ENCODE assay signal across 8 cellular contexts in genomic region chr12:53674977-53675700, GRCh38. TPM values are rescaled to one million over a fixed set of nuclear protein-coding genes. Genes with fewer than 3 reads are reported as not detected.
DNase-seq lines count a peak whose midpoint lies in the region; ATAC-seq, FAIRE-seq and TF ChIP-seq lines count a peak whose summit lies in the region.

No MANE protein-coding gene starts in this region.

- no peaks in the 10 kb centered on the region for H3K9me3 ChIP-seq in GM12878 (replicated peaks; ENCODE audit: control insufficient read depth, insufficient read depth, low read length)
- H3K9me3 ChIP-seq in vagina, result no peaks in the 10 kb centered on the region

- H3K36me3 ChIP-seq in GM12878 (ENCODE audit: control insufficient read depth in 2 of 2, insufficient read depth in 2 of 2, low read length in 1 of 2) (peaks cover 1 to 11% of the 10 kb centered on the region in 2 experiments; a peak in 2 of 4 replicates), vagina (peaks cover 0 to 27% of the 10 kb centered on the region in 2 donors)

- ATAC-seq in GM12878 (no peak), memory B cell (ENCODE audit: low read depth) (no peak), GM18502 (IDR thresholded peaks at IDR 0.05; ENCODE audit: poor library complexity, unreplicated experiment) (no peak)

- TF ChIP-seq CTCF in GM12878 (IDR thresholded peaks at IDR 0.05 in 2 of 3, conservative IDR thresholded peaks at IDR 0.05 in 1 of 3; ENCODE audit: control insufficient read depth in 2 of 3, extremely low read depth in 1 of 3, insufficient read depth in 1 of 3, low read depth in 3 of 3, low read length in 3 of 3), result no peak
- TF ChIP-seq CTCF in vagina (IDR thresholded peaks at IDR 0.05), result no peak

- peak overlapping the region; percentile 82 for H2AFZ ChIP-seq in GM12878 (ENCODE audit: control insufficient read depth, low read depth, low read length)

- no peak for TF ChIP-seq EP300 in GM12878 (IDR thresholded peaks at IDR 0.05; ENCODE audit: borderline replicate concordance in 1 of 2, control insufficient read depth in 1 of 2, low read depth in 2 of 2, low read length in 2 of 2)

- no peaks in the 10 kb centered on the region for H3K9me3 Mint-ChIP-seq in memory B cell

- peak overlapping the region; percentile 94 for H3K9ac ChIP-seq in GM12878 (ENCODE audit: control insufficient read depth, insufficient read depth, low read length)

- peak; percentile 10 for DNase-seq in stimulated activated CD4-positive, alpha-beta T cell treated with anti-CD3 and anti-CD28 coated beads, Interleukin-12 subunit alpha, Interleukin-12 subunit beta, amount 100 ng/mL, for 4 hours
- no peak for DNase-seq in stimulated activated CD4-positive, alpha-beta T cell treated with anti-CD3 and anti-CD28 coated beads, Interleukin-2, amount 100 ng/mL, for 24 hours
- DNase-seq in GM12878 (ENCODE audit: low read depth, low spot score) (no peak), memory B cell (ENCODE audit: low spot score in 2 of 2) (no peak), vagina (ENCODE audit: extremely low spot score in 2 of 2) (no peak), NCI-H1694 treated with DMSO at 0.1 percent for 48 hours (lab: John Stamatoyannopoulos, UW) (no peak), A172 (ENCODE audit: low spot score) (no peak)

- H3K4me1 ChIP-seq in GM12878 (ENCODE audit: control insufficient read depth, insufficient read depth, low read length) (peaks cover 7% of the 10 kb centered on the region), vagina (peaks cover 43% of the 10 kb centered on the region)

- H3K4me1 Mint-ChIP-seq in memory B cell, result peaks cover 11% of the 10 kb centered on the region

- peaks cover 28% of the 10 kb centered on the region for H3K79me2 ChIP-seq in GM12878 (ENCODE audit: control insufficient read depth, insufficient read depth, low read length)

- WGBS in GM12878 (ENCODE audit: insufficient coverage, insufficient replicate concordance, low lambda C conversion rate, missing lambda C conversion rate), result 69% methylated on average over 8 of the region's 8 CpGs

- POLR2A ChIA-PET in GM12878 (lab: Charles Lee), result interaction anchor here (0.6 to 5.2 kb wide), 7 partner anchors 46 to 131 kb away, joined by 3 to 35 read pairs (median 6); partner anchors contain the start of gene ATF7

- peak overlapping the region; percentile 80 for H3K4me2 ChIP-seq in GM12878 (ENCODE audit: control insufficient read depth, insufficient read depth)

- intact Hi-C loops in GM12878 (cut with micrococcal nuclease; ENCODE audit: unreplicated experiment) (no loop called here), vagina (cut with DNase I) (loop anchor here (5.0 kb wide), 1 partner anchor 48 kb away; the partner anchor contains the start of gene ATF7)

- no peak for TF ChIP-seq RAD21 in GM12878 (IDR thresholded peaks at IDR 0.05; ENCODE audit: insufficient read depth, low read depth, low read length)

- SMC1A ChIA-PET in GM12878 (lab: Charles Lee; ENCODE audit: uncharacterized antibody, unreplicated experiment), result interaction anchor here (0.6 to 6.5 kb wide), 24 partner anchors 15 to 379 kb away, joined by 3 to 112 read pairs (median 4); partner anchors contain the start of genes CALCOCO1 and NPFF

- H3K27ac ChIP-seq in GM12878 (ENCODE audit: control insufficient read depth, insufficient read depth) (peak overlapping the region; percentile 88), vagina (peak overlapping the region; percentile 93)

- peaks cover 4% of the 10 kb centered on the region for H3K36me3 Mint-ChIP-seq in memory B cell

- FAIRE-seq in GM12878 (lab: Jason Lieb, UNC), result no peak

- H3K27ac Mint-ChIP-seq in memory B cell, result peak overlapping the region; percentile 87

- H3K27me3 Mint-ChIP-seq in memory B cell, result peaks cover 13% of the 10 kb centered on the region

- RAD21 ChIA-PET in GM12878 (lab: Charles Lee; ENCODE audit: unreplicated experiment), result interaction anchor here (0.6 to 6.3 kb wide), 24 partner anchors 12 to 596 kb away, joined by 3 to 140 read pairs (median 4); partner anchors contain the start of genes ATF7, SPRYD3 and TARBP2

- CTCF ChIA-PET in GM12878 (lab: Yijun Ruan, JAX), result interaction anchor here (0.6 to 10.5 kb wide), 48 partner anchors 8 to 348 kb away, joined by 3 to 189 read pairs (median 4); partner anchors contain the start of genes ATF7, CALCOCO1, SP1 and TARBP2

- in situ Hi-C loops in GM12878 (cut with MboI), result loop anchor here (5.0 kb wide), 1 partner anchor 133 kb away; no protein-coding TSS in a partner anchor

- BruUV-seq in GM12878 (replicated peaks; lab: Mats Ljungman, UMichigan), result TSS peak; percentile 74

- H3K4me3 Mint-ChIP-seq in memory B cell, result peak overlapping the region; percentile 88

- H3K27me3 ChIP-seq in GM12878 (replicated peaks in 1 of 2; ENCODE audit: control insufficient read depth in 2 of 2, insufficient read depth in 2 of 2, low read length in 1 of 2) (peaks cover 2 to 3% of the 10 kb centered on the region in 2 experiments; a peak in 1 of 4 replicates), vagina (no peaks in the 10 kb centered on the region)

- TF ChIP-seq POLR2A in GM12878 (IDR thresholded peaks at IDR 0.05; ENCODE audit: low read depth, low read length) (no peak), vagina (IDR thresholded peaks at IDR 0.05) (no peak)

- H4K20me1 ChIP-seq in GM12878 (ENCODE audit: control insufficient read depth, insufficient read depth), result no peaks in the 10 kb centered on the region

- peak overlapping the region; percentile 97 for H3K4me3 ChIP-seq in GM12878
- peak overlapping the region; percentile 69 to 85 for H3K4me3 ChIP-seq in vagina

TF ChIP-seq in GM12878, 131 proteins besides CTCF, POLR2A, EP300 and RAD21 (continues in another document):
- no peak for TF ChIP-seq BHLHE40 (IDR thresholded peaks at IDR 0.05; ENCODE audit: borderline replicate concordance in 1 of 2, low read depth in 2 of 2, low read length in 1 of 2)

RNA-seq across cellular contexts. Expression of gene ATP5MC2, which starts 0.7 kb away (rescaled TPM):
- total RNA-seq in GM12878 (2013; cell fraction: nucleolus; rRNA removed), result 78.9 and 95.7 TPM in 2 replicates
- total RNA-seq in GM12878 (2014; rRNA removed) (401 and 458 TPM in 2 replicates), GM12878 (2014; rRNA removed; fragmentation: Illumina TruSeq; extraction: Trizol) (403 and 422 TPM in 2 replicates), GM12878 (2021) (380 and 418 TPM in 2 replicates), vagina (311 TPM)
- 407 TPM for polyA plus RNA-seq in GM12878 (2011; ENCODE audit: low read depth)
- polyA plus RNA-seq in GM12878 (2011; rRNA removed) (202 and 379 TPM in 2 replicates), GM12878 (2014; fragmentation: Illumina TruSeq; extraction: Trizol) (642 and 648 TPM in 2 replicates), GM12878 (2014; fragmentation: Nextera tagmentation; extraction: Ambion mirVana) (1,000 to 10,000 TPM in 1 of 2 experiments, 100 to 1,000 TPM in 1; 972 to 1,090 TPM), GM12878 (2014; rRNA removed) (470 and 606 TPM in 2 replicates), GM12878 (2016; fragmentation: Nextera tagmentation; extraction: Ambion mirVana) (100 to 1,000 TPM; 581 to 601 TPM)
- polyA plus RNA-seq in GM12878 (2011; cell fraction: cytosol; rRNA removed), result 736 and 802 TPM in 2 replicates
- polyA plus RNA-seq in GM12878 (2011; cell fraction: nucleus; rRNA removed), result 242 and 380 TPM in 2 replicates
- 675 and 683 TPM in 2 replicates for polyA plus RNA-seq in GM12878 (2012)
- 847 and 1,381 TPM in 2 replicates for polyA minus RNA-seq in GM12878 (2011; rRNA and poly(A)+ RNA removed)
- 248 and 263 TPM in 2 replicates for polyA minus RNA-seq in GM12878 (2011; cell fraction: cytosol; rRNA and poly(A)+ RNA removed)
- polyA minus RNA-seq in GM12878 (2011; cell fraction: nucleus; rRNA and poly(A)+ RNA removed), result 163 and 192 TPM in 2 replicates
- total RNA-seq in A172 (2014; rRNA removed; shearing (Covaris generic)), result 393 and 458 TPM in 2 replicates

RNA-seq across cellular contexts. Expression of gene ATF7, which starts 49.0 kb away (rescaled TPM):
- total RNA-seq in GM12878 (2013; cell fraction: nucleolus; rRNA removed), result 31.6 and 46.1 TPM in 2 replicates
- total RNA-seq in GM12878 (2014; rRNA removed) (9.1 and 11.4 TPM in 2 replicates), GM12878 (2014; rRNA removed; fragmentation: Illumina TruSeq; extraction: Trizol) (14.6 and 16.1 TPM in 2 replicates), GM12878 (2021) (21.5 and 23.6 TPM in 2 replicates), vagina (34.9 TPM)
- 9.6 TPM for polyA plus RNA-seq in GM12878 (2011; ENCODE audit: low read depth)
- polyA plus RNA-seq in GM12878 (2011; rRNA removed) (14.5 and 16.4 TPM in 2 replicates), GM12878 (2014; fragmentation: Illumina TruSeq; extraction: Trizol) (21.9 and 26.4 TPM in 2 replicates), GM12878 (2014; fragmentation: Nextera tagmentation; extraction: Ambion mirVana) (10 to 100 TPM; 21.8 to 26.8 TPM), GM12878 (2014; rRNA removed) (14.1 and 17.2 TPM in 2 replicates), GM12878 (2016; fragmentation: Nextera tagmentation; extraction: Ambion mirVana) (10 to 100 TPM; 30.2 to 30.7 TPM)
- 10.3 and 12.2 TPM in 2 replicates for polyA plus RNA-seq in GM12878 (2011; cell fraction: cytosol; rRNA removed)
- polyA plus RNA-seq in GM12878 (2011; cell fraction: nucleus; rRNA removed), result 19.5 and 20.5 TPM in 2 replicates
- polyA plus RNA-seq in GM12878 (2012), result 9.5 and 10.3 TPM in 2 replicates
- 18.9 and 19.0 TPM in 2 replicates for polyA minus RNA-seq in GM12878 (2011; rRNA and poly(A)+ RNA removed)
- 9.0 and 13.4 TPM in 2 replicates for polyA minus RNA-seq in GM12878 (2011; cell fraction: cytosol; rRNA and poly(A)+ RNA removed)
- polyA minus RNA-seq in GM12878 (2011; cell fraction: nucleus; rRNA and poly(A)+ RNA removed), result 9.3 and 17.1 TPM in 2 replicates
- total RNA-seq in A172 (2014; rRNA removed; shearing (Covaris generic)), result 3.9 and 9.2 TPM in 2 replicates

RNA-seq across cellular contexts. Expression of gene CALCOCO1, which starts 52.1 kb away (rescaled TPM):
- 126 and 133 TPM in 2 replicates for total RNA-seq in GM12878 (2013; cell fraction: nucleolus; rRNA removed)
- total RNA-seq in GM12878 (2014; rRNA removed) (13.7 and 15.7 TPM in 2 replicates), GM12878 (2014; rRNA removed; fragmentation: Illumina TruSeq; extraction: Trizol) (13.4 and 13.7 TPM in 2 replicates), GM12878 (2021) (18.1 and 18.6 TPM in 2 replicates), vagina (131 TPM)
- polyA plus RNA-seq in GM12878 (2011; ENCODE audit: low read depth), result 52.7 TPM
- polyA plus RNA-seq in GM12878 (2011; rRNA removed) (44.6 and 55.9 TPM in 2 replicates), GM12878 (2014; fragmentation: Illumina TruSeq; extraction: Trizol) (24.5 and 27.2 TPM in 2 replicates), GM12878 (2014; fragmentation: Nextera tagmentation; extraction: Ambion mirVana) (1 to 10 TPM; 2.8 to 4.4 TPM), GM12878 (2014; rRNA removed) (14.1 and 19.0 TPM in 2 replicates), GM12878 (2016; fragmentation: Nextera tagmentation; extraction: Ambion mirVana) (10 to 100 TPM; 12.5 to 12.7 TPM)
- 43.8 and 59.2 TPM in 2 replicates for polyA plus RNA-seq in GM12878 (2011; cell fraction: cytosol; rRNA removed)
- 117 and 243 TPM in 2 replicates for polyA plus RNA-seq in GM12878 (2011; cell fraction: nucleus; rRNA removed)
- polyA plus RNA-seq in GM12878 (2012), result 44.7 and 46.0 TPM in 2 replicates
- polyA minus RNA-seq in GM12878 (2011; rRNA and poly(A)+ RNA removed), result 40.1 and 42.6 TPM in 2 replicates
- 9.6 and 10.2 TPM in 2 replicates for polyA minus RNA-seq in GM12878 (2011; cell fraction: cytosol; rRNA and poly(A)+ RNA removed)
- polyA minus RNA-seq in GM12878 (2011; cell fraction: nucleus; rRNA and poly(A)+ RNA removed), result 36.1 and 39.6 TPM in 2 replicates
- total RNA-seq in A172 (2014; rRNA removed; shearing (Covaris generic)), result 36.8 and 40.2 TPM in 2 replicates
